In the genomic region with DNA sequence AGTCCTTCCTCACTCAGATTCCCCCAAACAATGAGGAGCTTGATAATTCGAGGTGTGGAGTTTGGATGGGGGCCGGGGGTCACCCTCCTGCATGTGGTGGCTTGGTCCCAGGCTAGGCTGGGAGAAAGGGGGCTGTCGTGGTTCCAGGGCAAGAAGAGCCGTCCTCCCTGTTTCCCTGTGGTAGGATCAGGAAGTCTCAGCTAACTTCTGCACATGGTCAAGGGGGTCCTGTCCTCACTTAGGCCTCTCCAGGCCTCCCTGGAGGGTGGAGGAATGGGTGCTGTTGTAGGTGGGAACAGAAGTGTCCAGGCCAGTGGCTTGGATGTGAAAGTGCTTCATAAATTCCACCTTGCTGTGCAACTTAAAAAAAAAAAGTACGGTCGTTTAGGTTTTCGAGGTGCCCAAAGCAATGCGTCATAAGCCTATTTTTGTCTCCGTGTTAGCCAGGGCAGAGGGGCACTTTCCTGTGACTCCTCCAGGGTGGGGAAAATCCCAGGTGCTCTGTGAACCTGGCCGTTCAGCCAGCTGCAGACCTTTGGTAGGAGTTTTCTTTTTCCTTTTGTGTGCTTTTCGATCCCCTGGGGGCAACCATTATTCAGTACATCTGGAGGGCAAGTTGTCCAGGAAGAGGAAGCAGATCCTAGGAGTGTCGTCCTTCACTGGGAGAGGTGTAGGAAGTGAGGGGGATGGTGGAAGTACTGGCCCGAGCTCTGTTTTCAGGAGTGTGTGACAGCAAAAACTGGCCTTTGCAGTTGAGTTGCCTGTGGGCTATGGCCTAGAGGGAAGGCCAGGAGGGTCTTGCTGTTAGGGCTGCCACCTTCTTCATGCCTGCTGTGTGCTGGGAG, we compare ENCODE assay signal across 7 cellular contexts. TPM values are rescaled to one million over a fixed set of nuclear protein-coding genes. Genes with fewer than 3 reads are reported as not detected.
DNase-seq lines count a peak whose midpoint lies in the region; ATAC-seq and TF ChIP-seq lines count a peak whose summit lies in the region.

No MANE protein-coding gene starts in this region.

- peaks cover 77% of the 10 kb centered on the region for H3K4me1 ChIP-seq in body of pancreas

- peak; percentile 8 for ATAC-seq in GM18498 (IDR thresholded peaks at IDR 0.05; ENCODE audit: unreplicated experiment)
- ATAC-seq in GM21447 (IDR thresholded peaks at IDR 0.05; ENCODE audit: unreplicated experiment) = peak; percentile 33
- ATAC-seq in body of pancreas = peak; percentile 45

- H3K27me3 Mint-ChIP-seq in neural crest cell (ENCODE audit: low read depth) = no peaks in the 10 kb centered on the region

- H3K4me3 Mint-ChIP-seq in neural crest cell = no peak overlapping the region

- intact Hi-C loops in body of pancreas (cut with DNase I) = no loop called here

- H3K36me3 ChIP-seq in KOPT-K1 (ENCODE audit: insufficient read depth, low read length) (0 out of 2 replicates have a peak, but pooled peaks cover 7% of the 10 kb centered on the region), body of pancreas (replicated peaks in 1 of 2; ENCODE audit: insufficient read depth in 1 of 2, low read depth in 2 of 2) (no peaks in the 10 kb centered on the region)

- 41 to 46% methylated on average over 13 of the region's 13 CpGs for WGBS in body of pancreas, 2 donors

- TF ChIP-seq CTCF in body of pancreas (IDR thresholded peaks at IDR 0.05) = no peak
- TF ChIP-seq CTCF in neural crest cell (conservative IDR thresholded peaks at IDR 0.05) = no peak

- TF ChIP-seq POLR2A in body of pancreas (IDR thresholded peaks at IDR 0.05) = no peak

- DNase-seq in body of pancreas (peak in 3 of 4 donors; percentile 67 to 73 (median 73)), neural crest cell (ENCODE audit: low read depth, low spot score) (no peak), GM19240 (ENCODE audit: insufficient read length, low spot score) (no peak), middle frontal gyrus (ENCODE audit: extremely low spot score, low spot score) (no peak)

- H3K27ac Mint-ChIP-seq in neural crest cell (ENCODE audit: unreplicated experiment) = peak overlapping the region; percentile 9

- peak overlapping the region; percentile 96 for H3K27ac ChIP-seq in KOPT-K1 (ENCODE audit: low read depth, low read length, poor library complexity, severe bottlenecking)
- peak overlapping the region; percentile 60 to 77 (median 67) for H3K27ac ChIP-seq in body of pancreas

- no peaks in the 10 kb centered on the region for H3K36me3 Mint-ChIP-seq in neural crest cell (ENCODE audit: low read depth)

- no peak overlapping the region for H3K4me3 ChIP-seq in body of pancreas

- H3K4me1 Mint-ChIP-seq in neural crest cell = peaks cover 75% of the 10 kb centered on the region

- no peaks in the 10 kb centered on the region for H3K9me3 Mint-ChIP-seq in neural crest cell

- H3K9me3 ChIP-seq in KOPT-K1 (ENCODE audit: insufficient read depth, low read length, poor library complexity, severe bottlenecking) = no peaks in the 10 kb centered on the region
- H3K9me3 ChIP-seq in body of pancreas = no peaks in the 10 kb centered on the region

- H3K27me3 ChIP-seq in body of pancreas = no peaks in the 10 kb centered on the region

RNA-seq across cellular contexts. Expression of a gene that starts 9.6 kb away (rescaled TPM):
- total RNA-seq in body of pancreas (10 to 100 TPM; 50.8 TPM), neural crest cell (97.3 and 103 TPM in 2 replicates)

Comparison
In these comparisons a context has a peak if more than half of its experiments do, and no peak if none do; other contexts are left out.
1. DNase-seq: peak in body of pancreas (3 of 4); none in neural crest cell (single experiment), GM19240 (single experiment) and middle frontal gyrus (single experiment).
2. Peak in every context shown above with its lines, with median percentiles within 50 percentile points of each other: ATAC-seq.